Comparison of ENCODE assay signal across 8 cellular contexts in the genomic region with DNA sequence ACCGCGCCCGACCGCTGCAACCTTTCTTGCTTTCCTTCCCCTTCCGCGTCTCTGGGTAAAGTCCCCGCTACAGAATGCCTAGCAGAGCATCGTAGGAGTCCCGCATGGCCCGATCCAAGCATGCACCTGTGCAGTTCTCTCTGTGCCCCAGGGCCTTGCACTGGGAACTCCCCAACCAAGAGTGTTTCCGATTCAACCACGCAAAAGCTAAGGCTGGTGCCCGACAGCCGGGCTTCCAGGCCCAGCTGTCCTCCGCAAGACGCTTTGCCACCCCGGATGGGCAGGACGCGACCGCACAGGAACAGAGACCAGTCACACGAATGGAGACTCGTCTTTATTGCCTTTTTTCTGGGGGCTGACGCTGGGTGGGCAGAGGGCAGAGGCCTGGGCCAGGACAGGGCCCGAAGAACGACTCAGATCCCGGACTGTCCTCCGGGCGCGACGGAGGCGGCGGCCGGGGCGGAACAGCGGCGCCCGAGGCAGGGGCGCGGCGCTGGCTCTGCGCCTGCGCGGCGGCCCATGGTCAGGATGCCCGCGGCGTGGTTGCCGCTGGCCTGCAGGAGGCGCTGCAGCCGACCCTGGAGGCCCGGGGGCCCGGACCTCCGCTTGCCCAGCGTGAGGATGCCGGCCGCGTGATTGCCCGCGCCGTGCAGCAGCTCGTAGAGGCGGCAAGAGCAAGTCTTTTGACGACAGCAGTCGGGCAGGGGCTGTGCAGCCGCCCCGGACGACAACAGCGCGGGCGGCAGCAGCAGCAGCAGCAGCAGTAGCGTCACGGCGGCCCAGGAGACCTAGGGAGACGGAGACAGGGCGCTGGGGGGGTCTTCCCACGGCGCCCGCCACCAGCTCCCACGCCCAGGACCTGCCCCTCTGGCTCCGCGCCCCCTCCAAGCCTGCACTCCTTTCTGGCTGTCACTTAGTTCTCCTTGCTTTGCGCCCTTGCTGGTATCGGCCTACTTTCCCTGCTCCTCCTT. TPM values are rescaled to one million over a fixed set of nuclear protein-coding genes. Genes with fewer than 3 reads are reported as not detected.
DNase-seq lines count a peak whose midpoint lies in the region; ATAC-seq and TF ChIP-seq lines count a peak whose summit lies in the region.

No MANE protein-coding gene starts in this region.

- no peak for TF ChIP-seq EP300 in esophagus muscularis mucosa (IDR thresholded peaks at IDR 0.05)

- POLR2A ChIA-PET in A673 (lab: Charles Lee; ENCODE audit: low non-redundant PET), result no interaction called here

- CTCF ChIA-PET in A673 (lab: Charles Lee), result interaction anchor here (0.5 kb wide), 1 partner anchor 171 kb away, joined by 6 read pairs; no protein-coding TSS in a partner anchor

- no peaks in the 10 kb centered on the region for H3K36me3 ChIP-seq in A673 (ENCODE audit: insufficient read depth, low read length, poor library complexity, severe bottlenecking)
- H3K36me3 ChIP-seq in esophagus muscularis mucosa, result no peaks in the 10 kb centered on the region

- H3K4me3 ChIP-seq in A673 (ENCODE audit: low read depth, low read length, poor library complexity, severe bottlenecking), result peak overlapping the region; percentile 45
- peak overlapping the region; percentile 59 to 67 (median 60) for H3K4me3 ChIP-seq in esophagus muscularis mucosa

- intact Hi-C loops in A673 (cut with micrococcal nuclease; ENCODE audit: unreplicated experiment) (no loop called here), esophagus muscularis mucosa (cut with DNase I) (no loop called here)

- TF ChIP-seq POLR2A in esophagus muscularis mucosa (IDR thresholded peaks at IDR 0.05; ENCODE audit: low read depth), result no peak

- H3K27me3 ChIP-seq in A673 (replicated peaks; ENCODE audit: insufficient read depth, low read depth, low read length, poor library complexity), result no peaks in the 10 kb centered on the region
- peaks cover 0 to 32% (median 19%) of the 10 kb centered on the region in 4 donors for H3K27me3 ChIP-seq in esophagus muscularis mucosa

- no peak overlapping the region for H3K27ac ChIP-seq in A673 (ENCODE audit: low read depth, low read length, poor library complexity, severe bottlenecking)
- H3K27ac ChIP-seq in esophagus muscularis mucosa (replicated peaks in 1 of 4), result peak overlapping the region; percentile 63 to 77 (median 71)

- H3K4me1 ChIP-seq in A673 (ENCODE audit: insufficient read depth, low read length, poor library complexity, severe bottlenecking) (peaks cover 4% of the 10 kb centered on the region), esophagus muscularis mucosa (peaks cover 31 to 42% (median 36%) of the 10 kb centered on the region in 4 donors)

- peak; percentile 60 for ATAC-seq in GM18520 (IDR thresholded peaks at IDR 0.05; ENCODE audit: unreplicated experiment)
- peak; percentile 63 for ATAC-seq in HG03280 (IDR thresholded peaks at IDR 0.05; ENCODE audit: unreplicated experiment)

- H3K9me3 ChIP-seq in A673 (ENCODE audit: low read depth, low read length, poor library complexity, severe bottlenecking) (no peaks in the 10 kb centered on the region), esophagus muscularis mucosa (no peaks in the 10 kb centered on the region)

- BruUV-seq in A673 (replicated peaks; lab: Mats Ljungman, UMichigan), result no TSS peak

- 11% methylated on average over 27 of the region's 83 CpGs for WGBS in esophagus muscularis mucosa

- TF ChIP-seq CTCF in A673 (conservative IDR thresholded peaks at IDR 0.05; ENCODE audit: low read depth, low read length) (peak; percentile 60), esophagus muscularis mucosa (IDR thresholded peaks at IDR 0.05) (peak; percentile 88 to 93 (median 89))

- DNase-seq in A673 (ENCODE audit: low spot score) (peak; percentile 63), NOMO-1 (lab: John Stamatoyannopoulos, UW; ENCODE audit: unreplicated experiment in 2 of 2) (peak; percentile 71 to 87), activated T-cell treated with anti-CD3 and anti-CD28 coated beads for 4 hours (peak; percentile 62), esophagus muscularis mucosa (ENCODE audit: extremely low spot score) (no peak), myocyte (ENCODE audit: low read depth) (peak; percentile 77)
- DNase-seq in stimulated activated CD8-positive, alpha-beta memory T cell treated with anti-CD3 and anti-CD28 coated beads, Interleukin-7, amount 100 ng/mL, for 1 hour (ENCODE audit: low read depth in 2 of 2), result peak; percentile 45 to 52

RNA-seq across cellular contexts. Expression of gene HCRT, which starts 1.2 kb away (rescaled TPM):
- total RNA-seq in A673 (2021) (not detected in 2 replicates), esophagus muscularis mucosa (not detected), myocyte (not detected in 2 replicates)
- not detected for polyA plus RNA-seq in myocyte (2012)

RNA-seq across cellular contexts. Expression of gene KCNH4, which starts 3.1 kb away (rescaled TPM):
- 0.28 TPM in 1 of 2 replicates, not detected in the other for total RNA-seq in A673 (2021)
- total RNA-seq in esophagus muscularis mucosa, result under 1 TPM; 0.17 to 0.42 (median 0.26) TPM
- total RNA-seq in myocyte, result not detected in 2 replicates
- not detected for polyA plus RNA-seq in myocyte (2012)

RNA-seq across cellular contexts. Expression of gene GHDC, which starts 10.3 kb away (rescaled TPM):
- total RNA-seq in A673 (2021) (3.7 and 3.9 TPM in 2 replicates), esophagus muscularis mucosa (10 to 100 TPM; 20.3 to 31.3 (median 22.0) TPM), myocyte (16.1 and 26.5 TPM in 2 replicates)
- polyA plus RNA-seq in myocyte (2012), result 7.8 TPM

RNA-seq across cellular contexts. Expression of gene RAB5C, which starts 29.2 kb away (rescaled TPM):
- total RNA-seq in A673 (2021) (65.1 and 67.5 TPM in 2 replicates), esophagus muscularis mucosa (100 to 1,000 TPM; 102 to 140 (median 128) TPM), myocyte (73.6 and 73.9 TPM in 2 replicates)
- polyA plus RNA-seq in myocyte (2012), result 148 TPM
